Comparison of ENCODE assay signal across 8 cellular contexts in the genomic region with DNA sequence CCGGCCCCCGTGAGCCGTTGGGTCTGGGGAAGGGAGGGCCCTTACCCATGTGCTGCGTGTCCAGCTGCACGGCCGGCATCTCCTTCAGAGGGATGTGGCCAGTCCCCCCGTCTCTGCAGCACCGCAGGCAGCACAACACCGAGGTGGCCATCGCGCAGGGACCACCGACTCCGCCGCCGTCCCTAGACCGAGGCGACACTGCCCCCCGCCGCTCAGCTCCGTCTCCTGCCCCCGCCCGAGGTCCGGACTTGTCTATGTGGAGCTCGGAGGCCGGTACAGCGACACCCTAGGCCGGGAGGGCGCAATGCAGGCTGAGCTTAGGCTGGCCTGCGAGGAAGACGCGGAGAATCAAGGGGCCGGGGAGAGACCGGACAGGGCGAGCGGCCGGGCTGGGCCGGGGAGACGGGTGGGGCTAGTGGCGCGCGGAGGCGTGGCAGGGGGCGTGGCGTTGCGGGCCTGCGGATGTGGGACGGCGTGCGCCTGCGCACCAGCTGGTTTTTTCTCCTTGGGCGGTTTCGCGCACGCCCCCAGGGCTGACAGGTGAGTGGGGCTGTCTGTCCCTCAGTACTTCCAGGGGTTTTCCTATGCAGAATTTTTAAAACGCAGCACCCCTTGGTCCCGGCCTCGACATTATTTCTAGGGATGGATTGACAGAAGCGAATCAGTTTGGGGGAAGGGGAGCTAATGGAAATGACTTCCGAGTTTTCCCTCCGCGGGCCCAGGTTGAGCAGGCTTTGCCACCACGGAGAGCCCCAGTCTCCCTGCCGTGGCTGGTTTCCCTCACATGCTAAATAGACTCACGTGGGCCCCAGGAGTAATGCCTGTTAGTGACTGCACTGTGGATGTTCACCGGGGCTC. TPM values are rescaled to one million over a fixed set of nuclear protein-coding genes. Genes with fewer than 3 reads are reported as not detected.
DNase-seq lines count a peak whose midpoint lies in the region; ATAC-seq, FAIRE-seq and TF ChIP-seq lines count a peak whose summit lies in the region.

A gene with protein sequence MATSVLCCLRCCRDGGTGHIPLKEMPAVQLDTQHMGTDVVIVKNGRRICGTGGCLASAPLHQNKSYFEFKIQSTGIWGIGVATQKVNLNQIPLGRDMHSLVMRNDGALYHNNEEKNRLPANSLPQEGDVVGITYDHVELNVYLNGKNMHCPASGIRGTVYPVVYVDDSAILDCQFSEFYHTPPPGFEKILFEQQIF (minus strand): TSS at position 256 of the 858 bp plus-strand sequence. CDS start 105 bp downstream, at position 151.

- H3K4me1 Mint-ChIP-seq in natural killer cell treated with Interleukin-12 subunit alpha and Interleukin-12 subunit beta and Interleukin-15 and Interleukin-18, amount 100 ng/mL, for 72 hours (ENCODE audit: low read depth in 2 of 2), result peaks cover 8 to 16% of the 10 kb centered on the region in 2 donors

- peak within 1 kb of the TSS; percentile 92 for H3K27ac ChIP-seq in RWPE1

- H3K36me3 ChIP-seq in H7 (replicated peaks; ENCODE audit: control insufficient read depth, insufficient read depth, low read length), result no peaks in the 10 kb centered on the region

- peak within 1 kb of the TSS; percentile 59 to 91 for H3K27ac Mint-ChIP-seq in natural killer cell treated with Interleukin-12 subunit alpha and Interleukin-12 subunit beta and Interleukin-15 and Interleukin-18, amount 100 ng/mL, for 72 hours

- FAIRE-seq in G401.6 (lab: Jason Lieb, UNC), result peak; percentile 89

- no peaks in the 10 kb centered on the region for H3K27me3 Mint-ChIP-seq in natural killer cell treated with Interleukin-12 subunit alpha and Interleukin-12 subunit beta and Interleukin-15 and Interleukin-18, amount 100 ng/mL, for 72 hours

- TF ChIP-seq CTCF in RWPE1 (conservative IDR thresholded peaks at IDR 0.05; ENCODE audit: low read depth), result peak; percentile 95
- peak; percentile 94 for TF ChIP-seq CTCF in fibroblast of the aortic adventitia (IDR thresholded peaks at IDR 0.05; ENCODE audit: insufficient read depth, low read length)

- H3K4me3 ChIP-seq in H7 (ENCODE audit: insufficient read depth, low read depth, low read length) (peak within 1 kb of the TSS; percentile 85), fibroblast of the aortic adventitia (ENCODE audit: low read depth, low read length) (peak within 1 kb of the TSS; percentile 91)

- no peaks in the 10 kb centered on the region for H3K9me3 Mint-ChIP-seq in natural killer cell treated with Interleukin-12 subunit alpha and Interleukin-12 subunit beta and Interleukin-15 and Interleukin-18, amount 100 ng/mL, for 72 hours

- H3K36me3 Mint-ChIP-seq in natural killer cell treated with Interleukin-12 subunit alpha and Interleukin-12 subunit beta and Interleukin-15 and Interleukin-18, amount 100 ng/mL, for 72 hours, result no peaks in the 10 kb centered on the region

- CTCF ChIA-PET in RWPE1 (lab: Yijun Ruan, JAX), result interaction anchor here (0.7 to 1.2 kb wide), 10 partner anchors 14 to 976 kb away, joined by 3 to 6 read pairs (median 4); a partner anchor contains a TSS

- ATAC-seq in natural killer cell treated with Interleukin-12 subunit alpha and Interleukin-12 subunit beta and Interleukin-15 and Interleukin-18, amount 100 ng/mL, for 72 hours, result peak; percentile 100

- POLR2A ChIA-PET in RWPE1 (lab: Yijun Ruan, JAX; ENCODE audit: low non-redundant PET), result interaction anchor here (1.2 kb wide), 1 partner anchor 61 kb away, joined by 6 read pairs; a partner anchor contains a TSS

- DNase-seq in H7 (peak; percentile 98), LoVo (ENCODE audit: low spot score) (peak; percentile 98), RWPE1 (ENCODE audit: low spot score) (peak; percentile 94), fibroblast of the aortic adventitia (ENCODE audit: low read depth) (peak; percentile 97)
- peak; percentile 93 for DNase-seq in activated T-helper 9 cell treated with anti-CD3 and anti-CD28 coated beads, Interleukin-2, amount 50 U/mL, for 16 hours (ENCODE audit: low read depth)
- DNase-seq in natural killer cell treated with Interleukin-12 subunit alpha and Interleukin-12 subunit beta and Interleukin-15 and Interleukin-18, amount 100 ng/mL, for 72 hours (ENCODE audit: low spot score), result peak; percentile 99
- peak; percentile 93 for DNase-seq in stimulated activated naive CD4-positive, alpha-beta T cell treated with Interleukin-2 at 50 U/mL for 16 hours (lab: John Stamatoyannopoulos, UW)

- H3K27me3 ChIP-seq in H7 (ENCODE audit: control insufficient read depth, insufficient read depth, low read length), result peaks cover 3% of the 10 kb centered on the region

- H3K4me3 Mint-ChIP-seq in natural killer cell treated with Interleukin-12 subunit alpha and Interleukin-12 subunit beta and Interleukin-15 and Interleukin-18, amount 100 ng/mL, for 72 hours, result peak within 1 kb of the TSS; percentile 95

RNA-seq across cellular contexts. Expression of the gene that starts here (rescaled TPM):
- 1.6 and 2.4 TPM in 2 replicates for total RNA-seq in H7 (2014; rRNA removed; shearing (Covaris generic))
- 2.4 and 5.3 TPM in 2 replicates for total RNA-seq in fibroblast of the aortic adventitia (ENCODE audit: low replicate concordance)
- 1 to 10 TPM; 5.2 to 8.0 TPM for total RNA-seq in natural killer cell treated with Interleukin-12 subunit alpha and Interleukin-12 subunit beta and Interleukin-15 and Interleukin-18, amount 100 ng/mL, for 72 hours

Comparison
In these comparisons a context has a peak if more than half of its experiments do, and no peak if none do; other contexts are left out.
1. Peak in every context shown above with its lines: DNase-seq, ATAC-seq, H3K4me3 ChIP-seq and H3K27ac ChIP-seq.